8 cellular contexts compared by ENCODE assay signal in genomic region chr9:35790385-35791291, GRCh38. TPM values are rescaled to one million over a fixed set of nuclear protein-coding genes. Genes with fewer than 3 reads are reported as not detected.
A peak's percentile ranks its signal among the peaks of the same experiment; 100 is the strongest.
DNase-seq lines count a peak whose midpoint lies in the region; ATAC-seq and TF ChIP-seq lines count a peak whose summit lies in the region.

No MANE protein-coding gene starts in this region.

- H3K9me3 ChIP-seq in BLaER1: no peaks in the 10 kb centered on the region
- H3K9me3 ChIP-seq in HEK293 (ENCODE audit: control insufficient read depth, insufficient read depth, low read depth, low read length): no peaks in the 10 kb centered on the region
- no peaks in the 10 kb centered on the region for H3K9me3 ChIP-seq in left lung

- no peaks in the 10 kb centered on the region for H3K27me3 Mint-ChIP-seq in activated CD4-positive, alpha-beta T cell treated with anti-CD3 and anti-CD28 coated beads, Interleukin-2, amount 10 ng/mL, durations not matched to agents 24 days and 14 days

- H3K9me3 Mint-ChIP-seq in activated CD4-positive, alpha-beta T cell treated with anti-CD3 and anti-CD28 coated beads, Interleukin-2, amount 10 ng/mL, durations not matched to agents 24 days and 14 days: no peaks in the 10 kb centered on the region

- H3K4me2 ChIP-seq in BLaER1: peak overlapping the region; percentile 14; the same call in 1 of the 2 replicates

- H3K4me3 Mint-ChIP-seq in activated CD4-positive, alpha-beta T cell treated with anti-CD3 and anti-CD28 coated beads, Interleukin-2, amount 10 ng/mL, durations not matched to agents 24 days and 14 days: no peak overlapping the region

- H3K4me3 ChIP-seq in BLaER1 (no peak overlapping the region), HEK293 (ENCODE audit: low read depth, low read length) (no peak overlapping the region), left lung (peak overlapping the region in 1 of 2 donors; percentile 5)

- H3K27ac Mint-ChIP-seq in activated CD4-positive, alpha-beta T cell treated with anti-CD3 and anti-CD28 coated beads, Interleukin-2, amount 10 ng/mL, durations not matched to agents 24 days and 14 days: no peak overlapping the region

- DNase-seq in NCI-H345 (lab: John Stamatoyannopoulos, UW) (peak; percentile 68), dermis microvascular lymphatic vessel endothelial cell (ENCODE audit: low read depth in 2 of 2) (peak; percentile 66 to 85), left lung (peak in 1 of 2 donors; percentile 64)
- DNase-seq in activated CD4-positive, alpha-beta T cell treated with anti-CD3 and anti-CD28 coated beads, Interleukin-2, amount 10 ng/mL, durations not matched to agents 24 days and 14 days: peak; percentile 87
- peak; percentile 49 to 50 for DNase-seq in stimulated activated CD4-positive, alpha-beta T cell treated with anti-CD3 and anti-CD28 coated beads, Interleukin-2, amount 100 ng/mL, for 48 hours

- peaks cover 17% of the 10 kb centered on the region for H3K4me1 Mint-ChIP-seq in activated CD4-positive, alpha-beta T cell treated with anti-CD3 and anti-CD28 coated beads, Interleukin-2, amount 10 ng/mL, durations not matched to agents 24 days and 14 days

- H3K36me3 ChIP-seq in BLaER1 (no peaks in the 10 kb centered on the region), HEK293 (ENCODE audit: control insufficient read depth in 2 of 2, insufficient read depth in 1 of 2, low read length in 2 of 2) (peaks cover 0 to 9% of the 10 kb centered on the region in 2 experiments; a peak in 2 of 3 replicates), left lung (no peaks in the 10 kb centered on the region)

- peaks cover 17% of the 10 kb centered on the region for H3K27me3 ChIP-seq in BLaER1
- H3K27me3 ChIP-seq in left lung: peaks cover 0 to 14% of the 10 kb centered on the region in 2 donors

- intact Hi-C loops in activated CD4-positive, alpha-beta T cell treated with anti-CD3 and anti-CD28 coated beads, Interleukin-2, amount 10 ng/mL, durations not matched to agents 24 days and 14 days (cut with micrococcal nuclease): loop anchor here (1.0 to 2.0 kb wide), 3 partner anchors 24 to 92 kb away; partner anchors contain the start of gene HINT2
- intact Hi-C loops in left lung (cut with DNase I): loop anchor here in 1 of 2 donors (2.0 kb wide), 1 partner anchor 92 kb away; no protein-coding TSS in a partner anchor

- CTCF ChIA-PET in HEK293 (lab: Yijun Ruan, JAX): interaction anchor here (0.5 to 4.7 kb wide), 60 partner anchors 8 to 1403 kb away, joined by 3 to 120 read pairs (median 6); partner anchors contain the start of genes FAM221B, HINT2, HRCT1 and SPAG8

- H4K20me1 ChIP-seq in BLaER1: no peaks in the 10 kb centered on the region

- H3K27ac ChIP-seq in BLaER1 (no peak overlapping the region), HEK293 (ENCODE audit: extremely low read depth, low read depth, low read length) (no peak overlapping the region), left lung (peak overlapping the region; percentile 44 to 50)

- TF ChIP-seq CTCF in HEK293 (tag by site-specific recombination; IDR thresholded peaks at IDR 0.05) (peak; percentile 82), left lung (IDR thresholded peaks at IDR 0.05) (peak; percentile 74 to 76)

- H3K4me1 ChIP-seq in BLaER1: peaks cover 12% of the 10 kb centered on the region; the same call in 1 of the 2 replicates
- no peaks in the 10 kb centered on the region for H3K4me1 ChIP-seq in HEK293 (ENCODE audit: control insufficient read depth, insufficient read depth, low read length)
- peaks cover 9 to 22% of the 10 kb centered on the region in 2 donors for H3K4me1 ChIP-seq in left lung

- POLR2A ChIA-PET in HEK293 (lab: Yijun Ruan, JAX): interaction anchor here (0.7 to 1.4 kb wide), 3 partner anchors 24 to 115 kb away, joined by 3 to 11 read pairs (median 5); partner anchors contain the start of genes HINT2 and HRCT1

- no peak overlapping the region for H3K9ac ChIP-seq in BLaER1

- H3K36me3 Mint-ChIP-seq in activated CD4-positive, alpha-beta T cell treated with anti-CD3 and anti-CD28 coated beads, Interleukin-2, amount 10 ng/mL, durations not matched to agents 24 days and 14 days (ENCODE audit: low read depth): peaks cover 18% of the 10 kb centered on the region

- ATAC-seq in left lung (peak; percentile 96), HG03196 (IDR thresholded peaks at IDR 0.05; ENCODE audit: unreplicated experiment) (no peak)

TF ChIP-seq in HEK293, 187 proteins besides CTCF, POLR2A, EP300 and RAD21 (continues in another document):
- no peak for TF ChIP-seq ZBTB11 (tag by site-specific recombination; conservative IDR thresholded peaks at IDR 0.05; ENCODE audit: low read depth)
- TF ChIP-seq PRDM6 (tag by site-specific recombination; IDR thresholded peaks at IDR 0.05): no peak
- no peak for TF ChIP-seq ZNF112 (tag by site-specific recombination; IDR thresholded peaks at IDR 0.05)
- TF ChIP-seq ZXDB (tag by site-specific recombination; IDR thresholded peaks at IDR 0.05): no peak
- TF ChIP-seq ZNF2 (tag by site-specific recombination; IDR thresholded peaks at IDR 0.05): peak; percentile 95
- TF ChIP-seq ZNF138 (tag by site-specific recombination; IDR thresholded peaks at IDR 0.05; ENCODE audit: borderline replicate concordance): no peak
- 0 out of 2 replicates have a peak, but pooled peaks have one; percentile 7 for TF ChIP-seq ZNF623 (tag by site-specific recombination; IDR thresholded peaks at IDR 0.05)
- peak; percentile 56 for TF ChIP-seq ZIC2 (tag by site-specific recombination; IDR thresholded peaks at IDR 0.05)
- no peak for TF ChIP-seq ZNF768 (tag by site-specific recombination; IDR thresholded peaks at IDR 0.05)
- TF ChIP-seq ZNF791 (tag by site-specific recombination; IDR thresholded peaks at IDR 0.05): no peak
- peak; percentile 94 for TF ChIP-seq ZNF654 (tag by site-specific recombination; IDR thresholded peaks at IDR 0.05; ENCODE audit: low read depth)
- TF ChIP-seq ZBTB20 (tag by site-specific recombination; IDR thresholded peaks at IDR 0.05): no peak

RNA-seq across cellular contexts. Expression of gene NPR2, which starts 0.8 kb away (rescaled TPM):
- 11.3 and 15.4 TPM in 2 replicates for total RNA-seq in activated CD4-positive, alpha-beta T cell treated with anti-CD3 and anti-CD28 coated beads, Interleukin-2, amount 10 ng/mL, durations not matched to agents 24 days and 14 days
- total RNA-seq in dermis microvascular lymphatic vessel endothelial cell (1.1 and 1.5 TPM in 2 replicates), left lung (10 to 100 TPM; 17.6 to 21.9 TPM)

RNA-seq across cellular contexts. Expression of gene SPAG8, which starts 21.4 kb away (rescaled TPM):
- total RNA-seq in activated CD4-positive, alpha-beta T cell treated with anti-CD3 and anti-CD28 coated beads, Interleukin-2, amount 10 ng/mL, durations not matched to agents 24 days and 14 days: 0.21 and 0.52 TPM in 2 replicates
- total RNA-seq in dermis microvascular lymphatic vessel endothelial cell (not detected in 2 replicates), left lung (1 to 10 TPM; 1.8 to 6.2 TPM)

RNA-seq across cellular contexts. Expression of gene HINT2, which starts 24.2 kb away (rescaled TPM):
- total RNA-seq in activated CD4-positive, alpha-beta T cell treated with anti-CD3 and anti-CD28 coated beads, Interleukin-2, amount 10 ng/mL, durations not matched to agents 24 days and 14 days: 42.3 and 42.5 TPM in 2 replicates
- total RNA-seq in dermis microvascular lymphatic vessel endothelial cell (4.4 and 9.9 TPM in 2 replicates), left lung (10 to 100 TPM; 29.3 to 45.3 TPM)

RNA-seq across cellular contexts. Expression of gene MSMP, which starts 36.6 kb away (rescaled TPM):
- 0.88 TPM in 1 of 2 replicates, not detected in the other for total RNA-seq in activated CD4-positive, alpha-beta T cell treated with anti-CD3 and anti-CD28 coated beads, Interleukin-2, amount 10 ng/mL, durations not matched to agents 24 days and 14 days
- 142 and 187 TPM in 2 replicates for total RNA-seq in dermis microvascular lymphatic vessel endothelial cell
- total RNA-seq in left lung: 1 to 10 TPM in 1 of 2 donors, not detected in 1; 1.1 TPM

RNA-seq across cellular contexts. Expression of gene FAM221B, which starts 37.9 kb away (rescaled TPM):
- total RNA-seq in activated CD4-positive, alpha-beta T cell treated with anti-CD3 and anti-CD28 coated beads, Interleukin-2, amount 10 ng/mL, durations not matched to agents 24 days and 14 days: not detected in 2 replicates
- total RNA-seq in dermis microvascular lymphatic vessel endothelial cell (not detected in 2 replicates), left lung (not detected)

Comparison
In these comparisons a context has a peak if more than half of its experiments do, and no peak if none do; other contexts are left out.
1. H3K27ac ChIP-seq: peak in left lung (2 of 2); none in BLaER1 (single experiment) and HEK293 (single experiment).